In the genomic region with DNA sequence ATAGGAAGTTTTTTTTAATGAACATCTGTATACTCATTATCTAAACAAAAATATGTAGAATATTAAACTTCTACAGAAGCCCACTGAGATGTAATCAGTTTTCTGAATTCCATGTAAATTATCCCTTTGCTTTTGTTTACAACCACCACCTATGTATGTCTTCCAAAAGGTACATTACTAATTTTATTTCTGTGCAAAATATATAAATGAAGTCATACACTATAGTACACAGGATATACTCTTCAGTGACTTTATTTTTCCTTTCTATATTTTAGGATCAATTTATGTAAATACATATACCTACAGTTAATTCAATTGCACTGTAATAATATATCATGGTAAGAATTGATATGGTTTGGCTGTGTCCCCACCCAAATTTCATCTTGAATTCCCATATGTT, we compare ENCODE assay signal across 7 cellular contexts.
"Had no signal": no experiment of that assay in that cellular context is flagged by ENCODE, and none has a peak within 500 bp of the region (broad histone marks: within the 10 kb centered on the region; RNA-seq: fewer than 3 reads in every experiment).

No MANE protein-coding gene starts in this region.

- ATAC-seq: K562 had no signal

- H3K9ac ChIP-seq: KMS-11 had no signal

- H3K27ac ChIP-seq: HL-60, KMS-11 had no signal

- FAIRE-seq: HTR-8/SVneo, K562 had no signal

- DNase-seq: IMR-90, KBM-7, KG1 had no signal

- H3K4me2 ChIP-seq: KMS-11 had no signal

- H3K4me3 ChIP-seq: K562 had no signal
